In the genomic region with DNA sequence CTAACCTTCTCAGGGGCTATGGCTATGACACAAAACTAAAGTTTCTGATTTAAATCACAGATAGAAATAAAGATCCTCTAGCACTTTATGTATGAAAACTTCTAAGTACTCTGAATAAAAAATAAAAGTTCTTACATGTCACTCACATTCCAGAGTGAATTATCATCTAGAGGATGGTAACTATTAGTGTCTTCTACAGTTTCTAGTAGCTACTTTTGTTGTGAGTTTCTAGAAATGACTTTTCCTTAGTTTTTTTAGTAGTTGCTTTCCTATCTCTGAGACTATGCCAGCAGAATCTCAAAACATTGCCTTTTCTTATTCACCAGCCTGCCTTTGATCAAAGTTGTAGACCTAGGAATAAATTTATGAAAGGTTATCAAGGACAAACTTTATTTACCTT, we compare ENCODE assay signal across 20 cellular contexts. TPM values are rescaled to one million over a fixed set of nuclear protein-coding genes. Genes with fewer than 3 reads are reported as not detected.
DNase-seq lines count a peak whose midpoint lies in the region; ATAC-seq and TF ChIP-seq lines count a peak whose summit lies in the region.
"Had no signal": no experiment of that assay in that cellular context is flagged by ENCODE, and none has a peak within 500 bp of the region (broad histone marks: within the 10 kb centered on the region; RNA-seq: fewer than 3 reads in every experiment).

No MANE protein-coding gene starts in this region.

- peaks cover 9% of the 10 kb centered on the region for H3K4me1 Mint-ChIP-seq in activated CD4-positive, alpha-beta T cell treated with anti-CD3 and anti-CD28 coated beads for 36 hours
- H3K4me1 Mint-ChIP-seq in activated B cell treated with CpG ODN at 0.5 μM for 24 hours, result peaks cover 42% of the 10 kb centered on the region
- H3K4me1 Mint-ChIP-seq in naive B cell, result peaks cover 26 to 74% (median 57%) of the 10 kb centered on the region in 3 donors
- peaks cover 10% of the 10 kb centered on the region for H3K4me1 Mint-ChIP-seq in endodermal cell

- TF ChIP-seq CTCF in activated B cell treated with CpG ODN at 0.5 μM for 24 hours (IDR thresholded peaks at IDR 0.05) (no peak), epithelial cell of esophagus (IDR thresholded peaks at IDR 0.05; ENCODE audit: insufficient read depth, low read depth, low read length, missing control alignments) (no peak), endodermal cell (conservative IDR thresholded peaks at IDR 0.05) (no peak)

- peaks cover 7% of the 10 kb centered on the region for H3K4me1 ChIP-seq in endodermal cell (ENCODE audit: control insufficient read depth, insufficient read depth, low read length)

- H3K36me3 ChIP-seq in endodermal cell (ENCODE audit: control insufficient read depth, insufficient read depth, low read length), result peaks cover 62% of the 10 kb centered on the region

- intact Hi-C loops in activated CD4-positive, alpha-beta T cell treated with anti-CD3 and anti-CD28 coated beads for 36 hours (cut with DNase I, micrococcal nuclease), result no loop called here
- intact Hi-C loops in activated B cell treated with CpG ODN at 0.5 μM for 24 hours (cut with micrococcal nuclease), result no loop called here

- no peaks in the 10 kb centered on the region for H3K9me3 Mint-ChIP-seq in activated CD4-positive, alpha-beta T cell treated with anti-CD3 and anti-CD28 coated beads for 36 hours (ENCODE audit: low read depth)
- no peaks in the 10 kb centered on the region for H3K9me3 Mint-ChIP-seq in activated B cell treated with CpG ODN at 0.5 μM for 24 hours
- H3K9me3 Mint-ChIP-seq in naive B cell, result no peaks in the 10 kb centered on the region
- H3K9me3 Mint-ChIP-seq in endodermal cell, result no peaks in the 10 kb centered on the region

- DNase-seq in activated CD4-positive, alpha-beta T cell treated with anti-CD3 and anti-CD28 coated beads for 36 hours, result no peak
- DNase-seq in activated CD4-positive, alpha-beta T cell treated with anti-CD3 and anti-CD28 coated beads for 1 hour, result no peak
- DNase-seq in activated B cell treated with CpG ODN at 0.5 μM for 24 hours (no peak), epithelial cell of esophagus (ENCODE audit: low read depth) (peak; percentile 22), naive B cell (no peak), endodermal cell (no peak), NCI-H1105 treated with DMSO at 0.1 percent for 48 hours (lab: John Stamatoyannopoulos, UW) (no peak)
- DNase-seq: DMS79 treated with DMSO at 0.1 percent for 48 hours, HCEC 1CT, NCI-H1105, NCI-H1694, NCI-H2227 treated with DMSO at 0.1 percent for 48 hours, NCI-H510A treated with DMSO at 0.1 percent for 48 hours, NCI-H82, PC-3, RPMI8226, SIG-M5 had no signal

- H3K27me3 ChIP-seq in endodermal cell (ENCODE audit: control insufficient read depth, insufficient read depth, low read length, poor library complexity, severe bottlenecking), result no peaks in the 10 kb centered on the region

- no peak overlapping the region for H3K27ac ChIP-seq in endodermal cell (ENCODE audit: low read depth, low read length)
- H3K27ac ChIP-seq: 22Rv1 had no signal

- no peaks in the 10 kb centered on the region for H3K9me3 ChIP-seq in endodermal cell (ENCODE audit: control insufficient read depth, low read length)

- peak; percentile 53 for ATAC-seq in activated CD4-positive, alpha-beta T cell treated with anti-CD3 and anti-CD28 coated beads for 36 hours
- ATAC-seq in activated B cell treated with CpG ODN at 0.5 μM for 24 hours (ENCODE audit: low read depth) (no peak), naive B cell (ENCODE audit: low read depth in 2 of 2) (no peak), HG03354 (IDR thresholded peaks at IDR 0.05; ENCODE audit: poor library complexity, severe bottlenecking, unreplicated experiment) (no peak)
- ATAC-seq: PC-3 had no signal

- POLR2A ChIA-PET in activated CD4-positive, alpha-beta T cell treated with anti-CD3 and anti-CD28 coated beads for 36 hours (lab: Charles Lee), result interaction anchor here (0.6 kb wide), 1 partner anchor 113 kb away, joined by 3 read pairs; no protein-coding TSS in a partner anchor
- POLR2A ChIA-PET in activated B cell treated with CpG ODN at 0.5 μM for 24 hours (lab: Charles Lee), result interaction anchor here (1.1 to 1.4 kb wide), 2 partner anchors 25 to 51 kb away, joined by 4 to 5 read pairs; partner anchors contain the start of gene CRIP3

- no peak overlapping the region for H3K9ac ChIP-seq in endodermal cell (ENCODE audit: extremely low read depth, low read length, poor library complexity, severe bottlenecking)

- CTCF ChIA-PET in activated CD4-positive, alpha-beta T cell treated with anti-CD3 and anti-CD28 coated beads for 36 hours (lab: Charles Lee), result interaction anchor here (0.6 to 1.0 kb wide), 3 partner anchors 27 to 39 kb away, joined by 3 read pairs; no protein-coding TSS in a partner anchor
- CTCF ChIA-PET in activated B cell treated with CpG ODN at 0.5 μM for 24 hours (lab: Charles Lee), result interaction anchor here (1.2 to 3.1 kb wide), 4 partner anchors 24 to 51 kb away, joined by 4 to 17 read pairs (median 10); partner anchors contain the start of gene CRIP3

- H3K27me3 Mint-ChIP-seq in activated CD4-positive, alpha-beta T cell treated with anti-CD3 and anti-CD28 coated beads for 36 hours, result no peaks in the 10 kb centered on the region
- H3K27me3 Mint-ChIP-seq in activated B cell treated with CpG ODN at 0.5 μM for 24 hours (no peaks in the 10 kb centered on the region), naive B cell (no peaks in the 10 kb centered on the region), endodermal cell (ENCODE audit: insufficient read depth) (no peaks in the 10 kb centered on the region)

- H3K36me3 Mint-ChIP-seq in activated CD4-positive, alpha-beta T cell treated with anti-CD3 and anti-CD28 coated beads for 36 hours (ENCODE audit: low read depth), result peaks cover 19% of the 10 kb centered on the region
- H3K36me3 Mint-ChIP-seq in activated B cell treated with CpG ODN at 0.5 μM for 24 hours (ENCODE audit: low read depth) (peaks cover 89% of the 10 kb centered on the region), naive B cell (peaks cover 16 to 28% of the 10 kb centered on the region in 2 donors), endodermal cell (ENCODE audit: low read depth) (peaks cover 51% of the 10 kb centered on the region)

- H3K4me3 Mint-ChIP-seq in activated CD4-positive, alpha-beta T cell treated with anti-CD3 and anti-CD28 coated beads for 36 hours, result no peak overlapping the region
- H3K4me3 Mint-ChIP-seq in activated B cell treated with CpG ODN at 0.5 μM for 24 hours (no peak overlapping the region), naive B cell (no peak overlapping the region), endodermal cell (no peak overlapping the region)

- H3K4me3 ChIP-seq in epithelial cell of esophagus (ENCODE audit: low read length), result no peak overlapping the region
- no peak overlapping the region for H3K4me3 ChIP-seq in endodermal cell (ENCODE audit: low read length)

- no peak overlapping the region for H3K27ac Mint-ChIP-seq in activated CD4-positive, alpha-beta T cell treated with anti-CD3 and anti-CD28 coated beads for 36 hours
- peak overlapping the region; percentile 16 for H3K27ac Mint-ChIP-seq in activated B cell treated with CpG ODN at 0.5 μM for 24 hours
- H3K27ac Mint-ChIP-seq in naive B cell, result peak overlapping the region in 5 of 6 donors; percentile 34 to 77 (median 54)
- no peak overlapping the region for H3K27ac Mint-ChIP-seq in endodermal cell

RNA-seq across cellular contexts. Expression of gene ZNF318, which starts 10.1 kb away (rescaled TPM):
- 10 to 100 TPM; 11.2 to 12.9 TPM for total RNA-seq in activated CD4-positive, alpha-beta T cell treated with anti-CD3 and anti-CD28 coated beads for 36 hours
- 135 and 159 TPM in 2 replicates for total RNA-seq in activated B cell treated with CpG ODN at 0.5 μM for 24 hours
- 100 to 1,000 TPM in 1 of 6 donors, 10 to 100 TPM in 5; 25.2 to 105 (median 43.4) TPM for polyA plus RNA-seq in naive B cell (ENCODE audit: low read depth in 6 of 6)
- 10 to 100 TPM; 21.3 to 26.4 TPM for total RNA-seq in endodermal cell
- 19.0 TPM for polyA plus RNA-seq in endodermal cell (2013, experiment 1 of 2)
- polyA plus RNA-seq in endodermal cell (2013, experiment 2 of 2), result 18.9 TPM

RNA-seq across cellular contexts. Expression of gene CRIP3, which starts 50.8 kb away (rescaled TPM):
- total RNA-seq in activated CD4-positive, alpha-beta T cell treated with anti-CD3 and anti-CD28 coated beads for 36 hours, result 1 to 10 TPM; 1.6 to 1.8 TPM
- total RNA-seq in activated B cell treated with CpG ODN at 0.5 μM for 24 hours (42.2 and 49.9 TPM in 2 replicates), endodermal cell (10 to 100 TPM; 13.4 to 19.3 TPM)
- 1 to 10 TPM; 2.7 to 7.8 (median 5.3) TPM for polyA plus RNA-seq in naive B cell (ENCODE audit: low read depth in 6 of 6)
- 8.9 TPM for polyA plus RNA-seq in endodermal cell (2013, experiment 1 of 2)
- polyA plus RNA-seq in endodermal cell (2013, experiment 2 of 2), result 8.4 TPM
- total RNA-seq: LHCN-M2 had no signal

Comparison
In these comparisons a context has a peak if more than half of its experiments do, and no peak if none do; other contexts are left out.
1. H3K27ac Mint-ChIP-seq: peak in activated B cell treated with CpG ODN at 0.5 μM for 24 hours (single experiment) and naive B cell (5 of 6); none in activated CD4-positive, alpha-beta T cell treated with anti-CD3 and anti-CD28 coated beads for 36 hours (single experiment) and endodermal cell (single experiment).
2. RNA of gene CRIP3, which starts 50.8 kb away (total RNA-seq): 42.2 to 49.9 TPM in activated B cell treated with CpG ODN at 0.5 μM for 24 hours and 13.4 to 19.3 TPM in endodermal cell; 1.6 to 1.8 TPM in activated CD4-positive, alpha-beta T cell treated with anti-CD3 and anti-CD28 coated beads for 36 hours; every median in the first group is over 4 times any median in the second.